8 cellular contexts compared by ENCODE assay signal in the genomic region with DNA sequence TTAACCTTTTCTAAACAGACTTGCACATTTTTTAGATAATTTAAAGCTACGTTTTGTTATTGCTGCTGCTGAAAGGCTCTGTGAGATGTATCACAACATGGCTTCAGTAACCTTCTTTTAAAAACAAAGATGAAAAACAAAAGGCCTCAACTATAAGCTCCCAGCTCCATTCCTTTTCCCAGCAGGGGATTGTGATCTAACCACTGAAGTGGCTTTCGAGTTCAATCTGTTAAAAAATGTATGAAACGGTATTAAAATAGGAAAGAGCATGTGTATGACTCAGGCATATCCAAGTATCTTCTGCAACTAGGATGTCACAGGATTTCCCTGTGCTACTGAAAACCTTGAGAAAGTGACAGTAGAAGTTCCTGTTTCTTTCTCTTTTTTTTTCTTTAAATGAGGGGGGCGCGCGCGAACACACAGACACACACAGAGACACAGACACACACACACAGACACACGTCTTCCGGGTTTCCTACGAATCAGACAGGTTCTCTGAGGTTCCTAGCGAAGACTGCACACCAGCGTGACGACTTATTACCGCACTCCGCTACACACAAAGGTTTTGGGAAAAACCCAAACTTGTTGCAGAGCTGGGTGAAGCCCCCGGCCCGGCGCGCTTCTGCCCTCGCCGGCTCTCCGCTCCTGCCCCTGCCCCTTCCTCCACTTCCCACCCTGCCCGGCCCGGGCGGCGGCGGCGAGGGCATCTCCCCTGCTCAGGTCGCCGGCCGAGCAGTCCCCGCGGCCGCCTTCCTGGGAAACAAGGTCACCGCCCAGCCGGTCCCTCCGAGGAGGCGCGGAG.
A peak's percentile ranks its signal among the peaks of the same experiment; 100 is the strongest.
DNase-seq lines count a peak whose midpoint lies in the region; ATAC-seq and TF ChIP-seq lines count a peak whose summit lies in the region.

No MANE protein-coding gene starts in this region.

- H3K9me3 ChIP-seq in gastroesophageal sphincter (no peaks in the 10 kb centered on the region), testis (no peaks in the 10 kb centered on the region)

- TF ChIP-seq CTCF in gastroesophageal sphincter (IDR thresholded peaks at IDR 0.05) (no peak), omental fat pad (IDR thresholded peaks at IDR 0.05) (no peak), testis (IDR thresholded peaks at IDR 0.05) (no peak)

- H3K4me1 ChIP-seq in gastroesophageal sphincter, result peaks cover 18 to 77% (median 22%) of the 10 kb centered on the region in 3 donors
- H3K4me1 ChIP-seq in testis, result peaks cover 13% of the 10 kb centered on the region

- DNase-seq in AML-193 (lab: John Stamatoyannopoulos, UW) (peak; percentile 87 to 88), RPMI7951 (ENCODE audit: low read depth) (peak; percentile 79), activated gamma-delta T cell treated with Interleukin-2 at 50 U/mL for 16 hours (peak; percentile 70), omental fat pad (ENCODE audit: low spot score) (no peak), testis (peak; percentile 77)

- ATAC-seq in GM19328 (IDR thresholded peaks at IDR 0.05; ENCODE audit: unreplicated experiment) (peak; percentile 63), HG03460 (IDR thresholded peaks at IDR 0.05; ENCODE audit: unreplicated experiment) (peak; percentile 56), gastroesophageal sphincter (peak; percentile 16), omental fat pad (ENCODE audit: low FRiP score) (peak; percentile 15)

- WGBS in gastroesophageal sphincter (ENCODE audit: low coverage in 1 of 2), 2 donors, result 0% methylated on average over 12 to 16 of the region's 39 CpGs
- WGBS in testis, 2 donors, result 0 to 1% methylated on average over 15 to 39 of the region's 39 CpGs

- TF ChIP-seq POLR2A in gastroesophageal sphincter (IDR thresholded peaks at IDR 0.05), result peak in 1 of 2 donors; percentile 21
- TF ChIP-seq POLR2A in testis (IDR thresholded peaks at IDR 0.05), result no peak

- H3K36me3 ChIP-seq in gastroesophageal sphincter (no peaks in the 10 kb centered on the region), testis (ENCODE audit: low read depth, missing control alignments) (no peaks in the 10 kb centered on the region)

- intact Hi-C loops in testis (cut with DNase I; ENCODE audit: low total_unique reads), result no loop called here

- H3K27ac ChIP-seq in gastroesophageal sphincter, result peak overlapping the region; percentile 97 to 100 (median 98)
- H3K27ac ChIP-seq in testis, result peak overlapping the region; percentile 88 to 90

- H3K4me3 ChIP-seq in gastroesophageal sphincter, result peak overlapping the region; percentile 84 to 99
- H3K4me3 ChIP-seq in testis, result peak overlapping the region; percentile 74 to 90

- TF ChIP-seq EP300 in gastroesophageal sphincter (IDR thresholded peaks at IDR 0.05), result no peak

- H3K27me3 ChIP-seq in gastroesophageal sphincter (no peaks in the 10 kb centered on the region), testis (no peaks in the 10 kb centered on the region)
